17 cellular contexts compared by ENCODE assay signal in the genomic region with DNA sequence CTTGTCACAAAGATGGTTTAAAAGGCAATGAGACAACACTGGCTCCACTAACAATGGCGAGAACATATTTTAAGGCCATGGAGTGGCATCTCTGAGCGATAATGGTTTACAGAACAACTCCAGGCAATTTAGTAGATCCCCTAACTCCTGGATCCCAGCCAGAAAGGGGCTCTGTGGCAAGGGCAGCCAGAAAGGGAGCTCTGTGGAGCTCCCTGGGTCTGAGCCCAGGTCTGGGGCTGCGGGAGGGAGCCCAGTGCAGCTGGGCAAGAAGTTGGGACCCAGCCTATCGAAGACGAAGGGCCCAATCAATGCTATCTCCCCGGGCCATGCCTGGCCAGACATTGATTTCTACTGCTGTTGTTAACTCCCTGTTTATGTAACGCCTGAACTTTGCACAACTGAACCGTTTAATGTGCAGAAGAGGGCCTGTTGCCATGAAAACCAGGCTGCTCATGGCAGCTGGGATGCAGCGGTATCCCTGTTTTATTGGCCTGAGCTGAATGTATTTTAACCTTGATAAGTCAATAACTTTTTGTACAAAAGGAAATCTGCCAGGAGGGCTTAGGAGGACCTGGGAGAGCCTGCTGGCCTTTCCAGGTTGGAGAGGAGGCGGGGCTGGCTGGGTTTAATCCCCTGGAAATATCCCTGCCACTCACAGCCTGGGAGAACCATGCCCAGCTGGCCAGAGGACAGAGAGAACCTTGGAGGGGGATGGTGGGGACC. TPM values are rescaled to one million over a fixed set of nuclear protein-coding genes. Genes with fewer than 3 reads are reported as not detected.
DNase-seq lines count a peak whose midpoint lies in the region; ATAC-seq and TF ChIP-seq lines count a peak whose summit lies in the region.
"Had no signal": no experiment of that assay in that cellular context is flagged by ENCODE, and none has a peak within 500 bp of the region (broad histone marks: within the 10 kb centered on the region; RNA-seq: fewer than 3 reads in every experiment).

No MANE protein-coding gene starts in this region.

- ATAC-seq in GM21786 (IDR thresholded peaks at IDR 0.05; ENCODE audit: unreplicated experiment), result no peak
- ATAC-seq: esophagus mucosa, T-helper 17 cell had no signal

- peaks cover 0 to 9% (median 2%) of the 10 kb centered on the region in 4 donors for H3K4me1 ChIP-seq in transverse colon

- intact Hi-C loops in transverse colon (cut with DNase I; ENCODE audit: low total_unique reads), result no loop called here

- H3K27me3 ChIP-seq in transverse colon, result no peaks in the 10 kb centered on the region

- DNase-seq in NCI-H2081 (lab: John Stamatoyannopoulos, UW) (peak; percentile 23 to 70), NCI-H2081 treated with DMSO at 0.1 percent for 48 hours (lab: John Stamatoyannopoulos, UW) (no peak), NCI-H524 treated with DMSO at 0.1 percent for 48 hours (lab: John Stamatoyannopoulos, UW) (peak; percentile 67), islet precursor cell (peak; percentile 56), transverse colon (peak; percentile 41), D341Med (ENCODE audit: low spot score) (no peak)
- no peak for DNase-seq in T-helper 2 cell treated with Interferon-gamma antibody and Interleukin-4, amounts not matched to agents 5 μg/mL and 100 μg/mL, for 36 hours (ENCODE audit: low spot score)
- DNase-seq: activated CD4-positive, alpha-beta T cell treated with anti-CD3 and anti-CD28 coated beads, Interleukin-2, amount 50 U/mL, for 4 hours; HCEC 1CT; left ventricle myocardium inferior; NCI-H226; T-helper 17 cell had no signal

- TF ChIP-seq POLR2A in transverse colon (IDR thresholded peaks at IDR 0.05), result no peak

- H3K27me3 Mint-ChIP-seq in T-helper 2 cell treated with Interferon-gamma antibody and Interleukin-4, amounts not matched to agents 5 μg/mL and 100 μg/mL, for 36 hours (ENCODE audit: low read depth), result peaks cover 24% of the 10 kb centered on the region

- H3K4me1 Mint-ChIP-seq in T-helper 2 cell treated with Interferon-gamma antibody and Interleukin-4, amounts not matched to agents 5 μg/mL and 100 μg/mL, for 36 hours (ENCODE audit: low read depth), result no peaks in the 10 kb centered on the region
- H3K4me1 Mint-ChIP-seq: T-helper 17 cell had no signal

- no peaks in the 10 kb centered on the region for H3K9me3 ChIP-seq in transverse colon
- H3K9me3 ChIP-seq: left ventricle myocardium inferior had no signal

- no peak overlapping the region for H3K4me3 ChIP-seq in transverse colon
- H3K4me3 ChIP-seq: coronary artery, left ventricle myocardium inferior had no signal

- H3K36me3 Mint-ChIP-seq in T-helper 2 cell treated with Interferon-gamma antibody and Interleukin-4, amounts not matched to agents 5 μg/mL and 100 μg/mL, for 36 hours (ENCODE audit: low read depth), result no peaks in the 10 kb centered on the region

- H3K9me3 Mint-ChIP-seq in T-helper 2 cell treated with Interferon-gamma antibody and Interleukin-4, amounts not matched to agents 5 μg/mL and 100 μg/mL, for 36 hours, result no peaks in the 10 kb centered on the region
- H3K9me3 Mint-ChIP-seq: activated T-helper 1 cell treated with anti-CD3 and anti-CD28 coated beads, Interleukin-12 subunit alpha, Interleukin-12 subunit beta, Interleukin-2, Interleukin-4 antibody, amounts not matched to agents 30 ng/mL and 10 ng/mL and 1 ng/mL, durations not matched to agents 14 hours and 24 hours and 36 hours; neural crest cell had no signal

- H3K27ac Mint-ChIP-seq in T-helper 2 cell treated with Interferon-gamma antibody and Interleukin-4, amounts not matched to agents 5 μg/mL and 100 μg/mL, for 36 hours, result no peak overlapping the region
- H3K27ac Mint-ChIP-seq: activated T-helper 1 cell treated with anti-CD3 and anti-CD28 coated beads, Interleukin-12 subunit alpha, Interleukin-12 subunit beta, Interleukin-2, Interleukin-4 antibody, amounts not matched to agents 30 ng/mL and 10 ng/mL and 1 ng/mL, durations not matched to agents 14 hours and 24 hours and 36 hours; T-helper 17 cell had no signal

- in situ Hi-C loops in transverse colon (cut with MboI; ENCODE audit: low pct_ligation_motif_present in 1 of 4, low pct_unique_long_range_greater_than_20kb in 1 of 4, low sequenced_read_pairs in 3 of 4), result no loop called here

- no peak for TF ChIP-seq CTCF in transverse colon (IDR thresholded peaks at IDR 0.05)

- TF ChIP-seq EP300 in transverse colon (IDR thresholded peaks at IDR 0.05; ENCODE audit: low read depth), result no peak

- H3K27ac ChIP-seq in transverse colon, result peak overlapping the region; percentile 10 to 51 (median 42)
- H3K27ac ChIP-seq: coronary artery, left ventricle myocardium inferior had no signal

- H3K4me3 Mint-ChIP-seq in T-helper 2 cell treated with Interferon-gamma antibody and Interleukin-4, amounts not matched to agents 5 μg/mL and 100 μg/mL, for 36 hours, result no peak overlapping the region
- H3K4me3 Mint-ChIP-seq: activated T-helper 1 cell treated with anti-CD3 and anti-CD28 coated beads, Interleukin-12 subunit alpha, Interleukin-12 subunit beta, Interleukin-2, Interleukin-4 antibody, amounts not matched to agents 30 ng/mL and 10 ng/mL and 1 ng/mL, durations not matched to agents 14 hours and 24 hours and 36 hours; neural crest cell; T-helper 17 cell had no signal

- 26 to 40% methylated on average over 2 to 10 of the region's 10 CpGs for WGBS in transverse colon (ENCODE audit: low coverage in 1 of 2), 2 donors

- no peaks in the 10 kb centered on the region for H3K36me3 ChIP-seq in transverse colon
- H3K36me3 ChIP-seq: left ventricle myocardium inferior had no signal

RNA-seq across cellular contexts. Expression of gene FAM222A, which starts 6.7 kb away (rescaled TPM):
- total RNA-seq in transverse colon, result 1 to 10 TPM; 1.4 to 3.0 (median 1.8) TPM

Comparison
In these comparisons a context has a peak if more than half of its experiments do, and no peak if none do; other contexts are left out.
1. DNase-seq: peak in NCI-H2081 (2 of 2), NCI-H524 treated with DMSO at 0.1 percent for 48 hours (single experiment), islet precursor cell (single experiment) and transverse colon (single experiment); none in NCI-H2081 treated with DMSO at 0.1 percent for 48 hours (single experiment), D341Med (single experiment) and T-helper 2 cell treated with Interferon-gamma antibody and Interleukin-4, amounts not matched to agents 5 μg/mL and 100 μg/mL, for 36 hours (single experiment).